ENCODE assay signal across 8 cellular contexts in the genomic region with DNA sequence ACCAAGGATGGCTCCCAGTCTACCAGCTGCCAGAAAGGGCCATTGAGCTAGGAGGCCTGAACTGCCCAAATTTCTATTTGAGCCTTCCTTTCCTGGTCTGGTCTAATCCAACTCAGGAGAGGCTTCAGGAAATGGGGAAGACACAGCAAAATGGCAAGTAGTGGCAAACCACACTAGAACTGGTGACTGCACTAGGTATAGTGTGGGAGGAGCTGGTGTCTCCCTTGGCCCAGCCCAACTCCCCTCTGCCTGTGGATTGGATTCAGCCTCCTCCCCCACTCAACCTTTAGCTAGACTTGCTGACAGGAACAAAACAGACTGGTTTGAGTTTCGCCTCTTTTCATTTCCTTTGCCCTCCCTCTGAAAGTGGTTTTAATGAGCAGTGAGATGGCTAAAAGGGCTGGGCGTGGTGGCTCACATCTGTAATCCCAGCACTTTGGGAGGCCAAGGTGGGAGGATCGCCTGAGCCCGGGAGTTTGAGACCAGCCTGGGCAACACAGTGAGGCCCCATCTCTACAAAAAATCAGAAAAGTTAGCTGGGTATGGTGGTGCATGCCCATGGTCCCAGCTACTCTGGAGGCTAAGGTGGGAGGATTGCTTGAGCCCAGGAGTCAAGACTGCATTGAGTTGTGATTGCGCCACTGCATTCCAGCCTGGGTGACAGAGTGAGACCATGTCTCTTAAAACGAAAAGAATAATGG. TPM values are rescaled to one million over a fixed set of nuclear protein-coding genes. Genes with fewer than 3 reads are reported as not detected.
A peak's percentile ranks its signal among the peaks of the same experiment; 100 is the strongest.
DNase-seq lines count a peak whose midpoint lies in the region; ATAC-seq and TF ChIP-seq lines count a peak whose summit lies in the region.

No MANE protein-coding gene starts in this region.

- no peak overlapping the region for H3K23ac ChIP-seq in neuronal stem cell (ENCODE audit: low read depth, low read length, poor library complexity)

- H3K14ac ChIP-seq in neuronal stem cell (ENCODE audit: low read length), result no peak overlapping the region

- no peak for TF ChIP-seq CTCF in choroid plexus epithelial cell (conservative IDR thresholded peaks at IDR 0.05; ENCODE audit: low read depth, low read length)

- peak overlapping the region; percentile 88 for H3K27ac ChIP-seq in neuronal stem cell (replicated peaks; ENCODE audit: low read length)

- peaks cover 24 to 48% of the 10 kb centered on the region in 2 donors for H3K36me3 ChIP-seq in neuronal stem cell (replicated peaks in 1 of 2; ENCODE audit: control insufficient read depth in 2 of 2, insufficient read depth in 2 of 2, low read length in 2 of 2)

- H3K18ac ChIP-seq in neuronal stem cell (ENCODE audit: low read length), result peak overlapping the region; percentile 84

- DNase-seq in GDM1 (lab: John Stamatoyannopoulos, UW), result peak; percentile 21
- peak; percentile 57 for DNase-seq in NCI-H510A treated with DMSO at 0.1 percent for 48 hours (lab: John Stamatoyannopoulos, UW)
- DNase-seq in choroid plexus epithelial cell (ENCODE audit: low read depth), result peak; percentile 9
- DNase-seq in neuronal stem cell (ENCODE audit: low spot score), result peak; percentile 43
- no peak for DNase-seq in G401 (ENCODE audit: low spot score)
- DNase-seq in AG20443 (ENCODE audit: low spot score), result no peak

- no CpG with 5 or more reads among the region's 6 CpGs for WGBS in neuronal stem cell (ENCODE audit: extremely low coverage in 2 of 2, insufficient read length in 2 of 2, insufficient replicate concordance in 1 of 2), 2 donors

- H3K9me3 ChIP-seq in neuronal stem cell (replicated peaks in 1 of 2; ENCODE audit: control insufficient read depth in 2 of 2, insufficient read depth in 1 of 2, low read depth in 1 of 2, low read length in 2 of 2), result no peaks in the 10 kb centered on the region

- no peak overlapping the region for H2BK120ac ChIP-seq in neuronal stem cell (ENCODE audit: low read depth, low read length)

- ATAC-seq in GM19455 (IDR thresholded peaks at IDR 0.05; ENCODE audit: unreplicated experiment), result no peak
- ATAC-seq in GM19463 (IDR thresholded peaks at IDR 0.05; ENCODE audit: unreplicated experiment), result no peak

- no peak overlapping the region for H4K8ac ChIP-seq in neuronal stem cell (ENCODE audit: low read depth, low read length)

- H3K4me1 ChIP-seq in neuronal stem cell (ENCODE audit: control insufficient read depth in 2 of 2, insufficient read depth in 1 of 2, low read depth in 1 of 2, low read length in 2 of 2), result peaks cover 9 to 28% of the 10 kb centered on the region in 2 donors

- in situ Hi-C loops in G401 (cut with HindIII; ENCODE audit: low sequenced_read_pairs), result no loop called here

- no peak overlapping the region for H4K91ac ChIP-seq in neuronal stem cell (ENCODE audit: low read depth, low read length, poor library complexity)

- peak overlapping the region; percentile 72 for H2BK5ac ChIP-seq in neuronal stem cell (ENCODE audit: low read length)

- H3K4me2 ChIP-seq in neuronal stem cell (ENCODE audit: insufficient read depth, low read length, poor library complexity, severe bottlenecking), result no peak overlapping the region

- H2BK15ac ChIP-seq in neuronal stem cell (ENCODE audit: low read length), result no peak overlapping the region

- H2AFZ ChIP-seq in neuronal stem cell (ENCODE audit: low read length), result no peak overlapping the region

- no peak overlapping the region for H3K9ac ChIP-seq in neuronal stem cell (ENCODE audit: low read depth, low read length, poor library complexity)

- H3K79me1 ChIP-seq in neuronal stem cell (ENCODE audit: low read depth, low read length), result no peaks in the 10 kb centered on the region

- H3K4ac ChIP-seq in neuronal stem cell (ENCODE audit: low read length), result no peak overlapping the region

- no peak overlapping the region for H2AK5ac ChIP-seq in neuronal stem cell (ENCODE audit: low read depth, low read length)

- no peak overlapping the region for H2BK12ac ChIP-seq in neuronal stem cell (ENCODE audit: low read length)

- peaks cover 0 to 2% (median 0%) of the 10 kb centered on the region in 3 experiments for H3K27me3 ChIP-seq in neuronal stem cell (ENCODE audit: control insufficient read depth in 3 of 3, insufficient read depth in 3 of 3, low read depth in 1 of 3, low read length in 3 of 3)

- H3K4me3 ChIP-seq in choroid plexus epithelial cell (ENCODE audit: low read depth, low read length) (no peak overlapping the region), neuronal stem cell (ENCODE audit: low read length in 2 of 2) (no peak overlapping the region)

RNA-seq across cellular contexts. Expression of gene MRPS18A, which starts 17.5 kb away (rescaled TPM):
- polyA plus RNA-seq in neuronal stem cell (2013, experiment 1 of 2), result 52.5 TPM
- polyA plus RNA-seq in neuronal stem cell (2013, experiment 2 of 2), result 51.4 TPM
- total RNA-seq in G401 (2014; rRNA removed; shearing (Covaris generic)), result 70.5 and 89.4 TPM in 2 replicates

RNA-seq across cellular contexts. Expression of gene RSPH9, which starts 25.2 kb away (rescaled TPM):
- polyA plus RNA-seq in neuronal stem cell (2013, experiment 1 of 2), result 1.8 TPM
- 1.5 TPM for polyA plus RNA-seq in neuronal stem cell (2013, experiment 2 of 2)
- 0.92 and 1.6 TPM in 2 replicates for total RNA-seq in G401 (2014; rRNA removed; shearing (Covaris generic))

RNA-seq across cellular contexts. Expression of gene MAD2L1BP, which starts 34.4 kb away (rescaled TPM):
- polyA plus RNA-seq in neuronal stem cell (2013, experiment 1 of 2), result 21.5 TPM
- polyA plus RNA-seq in neuronal stem cell (2013, experiment 2 of 2), result 22.5 TPM
- total RNA-seq in G401 (2014; rRNA removed; shearing (Covaris generic)), result 59.0 and 78.9 TPM in 2 replicates

RNA-seq across cellular contexts. Expression of gene GTPBP2, which starts 41.0 kb away (rescaled TPM):
- polyA plus RNA-seq in neuronal stem cell (2013, experiment 1 of 2), result 49.3 TPM
- polyA plus RNA-seq in neuronal stem cell (2013, experiment 2 of 2), result 48.3 TPM
- 46.0 and 47.0 TPM in 2 replicates for total RNA-seq in G401 (2014; rRNA removed; shearing (Covaris generic))

Comparison
In these comparisons a context has a peak if more than half of its experiments do, and no peak if none do; other contexts are left out.
1. DNase-seq: peak in GDM1 (single experiment), NCI-H510A treated with DMSO at 0.1 percent for 48 hours (single experiment), choroid plexus epithelial cell (single experiment) and neuronal stem cell (single experiment); none in G401 (single experiment) and AG20443 (single experiment).